10 cellular contexts compared by ENCODE assay signal in genomic region chr12:27460471-27460978, GRCh38. TPM values are rescaled to one million over a fixed set of nuclear protein-coding genes. Genes with fewer than 3 reads are reported as not detected.
DNase-seq lines count a peak whose midpoint lies in the region; ATAC-seq and TF ChIP-seq lines count a peak whose summit lies in the region.
"Had no signal": no experiment of that assay in that cellular context is flagged by ENCODE, and none has a peak within 500 bp of the region (broad histone marks: within the 10 kb centered on the region; RNA-seq: fewer than 3 reads in every experiment).

No MANE protein-coding gene starts in this region.

- DNase-seq in GM23248 (peak; percentile 9), PC-3 (peak; percentile 88), DMS153 treated with DMSO at 0.1 percent for 48 hours (lab: John Stamatoyannopoulos, UW; ENCODE audit: unreplicated experiment) (no peak), NCI-H146 (lab: John Stamatoyannopoulos, UW) (no peak), NCI-H1436 treated with DMSO at 0.1 percent for 48 hours (lab: John Stamatoyannopoulos, UW) (no peak)
- peak; percentile 45 for DNase-seq in stimulated activated CD4-positive, alpha-beta T cell treated with anti-CD3 and anti-CD28 coated beads, Interleukin-1b, Interleukin-23, amount 100 ng/mL, for 48 hours
- DNase-seq: midbrain, NCI-H1092 treated with DMSO at 0.1 percent for 48 hours had no signal

- H2AFZ ChIP-seq in GM23248: no peak overlapping the region
- peak overlapping the region; percentile 41 for H2AFZ ChIP-seq in PC-3 (ENCODE audit: low read length)

- H4K20me1 ChIP-seq in GM23248 (ENCODE audit: insufficient read depth) (no peaks in the 10 kb centered on the region), PC-3 (ENCODE audit: low read length) (no peaks in the 10 kb centered on the region)

- no peaks in the 10 kb centered on the region for H3K27me3 Mint-ChIP-seq in activated naive CD8-positive, alpha-beta T cell

- peak overlapping the region; percentile 47 for H3K27ac Mint-ChIP-seq in activated naive CD8-positive, alpha-beta T cell

- H3K4me3 ChIP-seq in GM23248 (no peak overlapping the region), PC-3 (ENCODE audit: low read length) (peak overlapping the region; percentile 23; the same call in 1 of the 2 replicates)

- in situ Hi-C loops in GM23248 (cut with MboI): no loop called here

- no peak overlapping the region for H3K4me2 ChIP-seq in GM23248 (ENCODE audit: unreplicated experiment)
- H3K4me2 ChIP-seq in PC-3 (ENCODE audit: low read length): peak overlapping the region; percentile 70

- H3K9ac ChIP-seq in GM23248 (no peak overlapping the region), PC-3 (ENCODE audit: low read length) (peak overlapping the region; percentile 7; the same call in 1 of the 2 replicates)

- H3K79me2 ChIP-seq in GM23248 (ENCODE audit: insufficient read depth) (no peaks in the 10 kb centered on the region), PC-3 (ENCODE audit: low read length) (no peaks in the 10 kb centered on the region)

- BruUV-seq in PC-3 (replicated peaks; lab: Mats Ljungman, UMichigan): TSS peak; percentile 74

- H3K9me3 Mint-ChIP-seq in activated naive CD8-positive, alpha-beta T cell (ENCODE audit: low read depth): no peaks in the 10 kb centered on the region

- H3K4me3 Mint-ChIP-seq in activated naive CD8-positive, alpha-beta T cell: peak overlapping the region; percentile 49

- no peaks in the 10 kb centered on the region for H3K36me3 ChIP-seq in GM23248 (ENCODE audit: low read depth)
- no peaks in the 10 kb centered on the region for H3K36me3 ChIP-seq in PC-3 (ENCODE audit: low read depth, low read length)

- H3K4me1 Mint-ChIP-seq in activated naive CD8-positive, alpha-beta T cell (ENCODE audit: low read depth): peaks cover 28% of the 10 kb centered on the region

- peaks cover 24% of the 10 kb centered on the region for H3K4me1 ChIP-seq in GM23248 (ENCODE audit: insufficient read depth)
- H3K4me1 ChIP-seq in PC-3 (ENCODE audit: insufficient read depth, low read length): peaks cover 36% of the 10 kb centered on the region

- CTCF ChIA-PET in PC-3 (lab: Charles Lee): interaction anchor here (0.5 kb wide), 1 partner anchor 113 kb away, joined by 3 read pairs; no protein-coding TSS in a partner anchor

- H3K27me3 ChIP-seq in GM23248 (replicated peaks; ENCODE audit: insufficient read depth): no peaks in the 10 kb centered on the region
- no peaks in the 10 kb centered on the region for H3K27me3 ChIP-seq in PC-3 (ENCODE audit: low read length)

- no peak for TF ChIP-seq CTCF in PC-3 (conservative IDR thresholded peaks at IDR 0.05; ENCODE audit: low read depth, low read length)

- ATAC-seq in PC-3: peak; percentile 77
- no peak for ATAC-seq in HG03135 (IDR thresholded peaks at IDR 0.05; ENCODE audit: unreplicated experiment)

- intact Hi-C loops in PC-3 (cut with micrococcal nuclease): loop anchor here (5.0 kb wide), 1 partner anchor 118 kb away; no protein-coding TSS in a partner anchor

- H3F3A ChIP-seq in GM23248 (ENCODE audit: insufficient read depth) (peaks cover 27% of the 10 kb centered on the region), PC-3 (ENCODE audit: low read length, unreplicated experiment) (peaks cover 3% of the 10 kb centered on the region)

- H3K9me3 ChIP-seq in GM23248 (ENCODE audit: low read depth): no peaks in the 10 kb centered on the region
- H3K9me3 ChIP-seq in PC-3 (ENCODE audit: low read length): no peaks in the 10 kb centered on the region

- H3K9me2 ChIP-seq in GM23248 (ENCODE audit: insufficient read depth): no peaks in the 10 kb centered on the region
- H3K9me2 ChIP-seq in PC-3 (replicated peaks; ENCODE audit: low read length): no peaks in the 10 kb centered on the region

- WGBS in GM23248 (ENCODE audit: low coverage in 1 of 2, low lambda C conversion rate in 2 of 2, missing lambda C conversion rate in 2 of 2), 2 experiments: 84 to 86% methylated on average over 7 of the region's 7 CpGs

- H3K27ac ChIP-seq in GM23248: no peak overlapping the region
- H3K27ac ChIP-seq in PC-3 (ENCODE audit: low read length): peak overlapping the region; percentile 71

- peaks cover 2% of the 10 kb centered on the region for H3K36me3 Mint-ChIP-seq in activated naive CD8-positive, alpha-beta T cell

- POLR2A ChIA-PET in PC-3 (lab: Charles Lee; ENCODE audit: unreplicated experiment): interaction anchor here (0.6 to 0.8 kb wide), 2 partner anchors 45 to 63 kb away, joined by 3 to 4 read pairs; partner anchors contain the start of gene PPFIBP1

RNA-seq across cellular contexts. Expression of gene SMCO2, which starts 14.0 kb away (rescaled TPM):
- total RNA-seq in GM23248 (2014; rRNA removed; shearing (Covaris generic)): not detected in 2 replicates
- 0.18 TPM in 1 of 2 replicates, not detected in the other for polyA plus RNA-seq in GM23248 (2016; fragmentation: Nextera tagmentation; extraction: Ambion mirVana)
- total RNA-seq in PC-3 (2014; rRNA removed): 0.69 and 1.7 TPM in 2 replicates

Comparison
In these comparisons a context has a peak if more than half of its experiments do, and no peak if none do; other contexts are left out.
1. DNase-seq: peak in GM23248 (single experiment), PC-3 (single experiment) and stimulated activated CD4-positive, alpha-beta T cell treated with anti-CD3 and anti-CD28 coated beads, Interleukin-1b, Interleukin-23, amount 100 ng/mL, for 48 hours (single experiment); none in DMS153 treated with DMSO at 0.1 percent for 48 hours (single experiment), NCI-H146 (single experiment) and NCI-H1436 treated with DMSO at 0.1 percent for 48 hours (single experiment).